In the genomic region with DNA sequence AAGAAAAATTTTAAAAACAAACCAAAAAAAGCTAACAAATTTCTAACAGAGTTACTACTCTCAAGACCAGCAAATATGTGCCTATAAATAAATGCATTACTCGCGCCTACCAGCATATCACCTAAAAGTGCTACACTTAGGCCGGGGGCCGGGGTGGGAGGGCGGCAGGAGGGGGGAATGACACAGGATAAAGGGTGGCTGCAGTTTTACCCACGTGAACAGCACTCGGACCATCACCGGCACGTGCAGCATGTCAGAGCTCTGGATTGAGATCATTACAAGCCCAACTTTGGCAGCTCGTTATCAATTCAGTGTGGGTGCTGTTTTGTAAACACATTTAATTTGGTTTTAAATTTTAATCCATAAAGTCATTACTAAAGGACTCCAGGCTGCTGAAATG, we compare ENCODE assay signal across 14 cellular contexts.
"Had no signal": no experiment of that assay in that cellular context is flagged by ENCODE, and none has a peak within 500 bp of the region (broad histone marks: within the 10 kb centered on the region; RNA-seq: fewer than 3 reads in every experiment).

No MANE protein-coding gene starts in this region.

- H3K36me3 ChIP-seq: sigmoid colon had no signal

- H3K4me3 ChIP-seq: dorsolateral prefrontal cortex, psoas muscle, sigmoid colon, skin epidermis had no signal

- H3K9me3 ChIP-seq: sigmoid colon had no signal

- ATAC-seq: naive thymus-derived CD4-positive, alpha-beta T cell; psoas muscle had no signal

- H3K27ac ChIP-seq: dorsolateral prefrontal cortex, psoas muscle, sigmoid colon, skin epidermis had no signal

- H3K27me3 ChIP-seq: sigmoid colon had no signal

- DNase-seq: cortex of kidney; dorsolateral prefrontal cortex; effector CD8-positive, alpha-beta T cell; foreskin melanocyte; islet precursor cell; mammary epithelial cell; naive thymus-derived CD4-positive, alpha-beta T cell; nephron progenitor cell; psoas muscle; sigmoid colon; stimulated activated CD4-positive, alpha-beta T cell treated with anti-CD3 and anti-CD28 coated beads, Interleukin-12 subunit alpha, Interleukin-12 subunit beta, amount 100 ng/mL, for 4 hours; stimulated activated naive CD4-positive, alpha-beta T cell; trophoblast cell had no signal

- H3K4me1 ChIP-seq: psoas muscle, sigmoid colon had no signal
